11 cellular contexts compared by ENCODE assay signal in the genomic region with DNA sequence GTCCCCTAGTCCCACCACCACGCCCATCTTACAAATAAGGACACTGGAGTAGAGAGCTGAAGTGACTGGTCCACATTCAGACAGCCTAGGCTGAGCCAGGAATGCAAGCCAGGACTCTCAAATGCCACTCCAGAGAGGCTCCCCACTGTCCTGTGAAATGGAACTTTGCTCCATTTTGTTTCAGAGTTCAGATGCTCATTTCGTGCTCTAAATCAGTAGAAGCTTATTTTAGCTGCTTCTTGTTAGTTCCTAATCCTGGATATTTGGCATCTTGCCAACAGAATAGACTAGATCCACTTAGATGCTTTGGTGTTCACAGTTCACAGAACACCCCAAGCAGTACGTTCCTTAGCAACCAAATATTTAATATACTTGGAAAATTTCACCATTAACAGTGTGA. TPM values are rescaled to one million over a fixed set of nuclear protein-coding genes. Genes with fewer than 3 reads are reported as not detected.
DNase-seq lines count a peak whose midpoint lies in the region; ATAC-seq and TF ChIP-seq lines count a peak whose summit lies in the region.
"Had no signal": no experiment of that assay in that cellular context is flagged by ENCODE, and none has a peak within 500 bp of the region (broad histone marks: within the 10 kb centered on the region; RNA-seq: fewer than 3 reads in every experiment).

No MANE protein-coding gene starts in this region.

- H3K9me3 ChIP-seq in heart left ventricle (no peaks in the 10 kb centered on the region), sigmoid colon (no peaks in the 10 kb centered on the region)

- no peaks in the 10 kb centered on the region for H3K27me3 Mint-ChIP-seq in HFFc6 (ENCODE audit: insufficient read depth)
- no peaks in the 10 kb centered on the region for H3K27me3 Mint-ChIP-seq in activated T-helper 17 cell treated with anti-CD3 and anti-CD28 coated beads, Interleukin-2, amount 50 U/mL, for 72 hours
- H3K27me3 Mint-ChIP-seq in activated naive CD8-positive, alpha-beta T cell treated with anti-CD3 and anti-CD28 coated beads for 36 hours, result no peaks in the 10 kb centered on the region
- H3K27me3 Mint-ChIP-seq: activated CD8-positive, alpha-beta T cell treated with anti-CD3 and anti-CD28 coated beads for 36 hours; stimulated activated memory B cell treated with anti-CD40 and anti-IgM and Interleukin-4, amounts not matched to agents 10 μg/mL and 1 μg/mL and 100 μg/mL, for 72 hours had no signal

- intact Hi-C loops in heart left ventricle (cut with DNase I), result no loop called here
- intact Hi-C loops in sigmoid colon (cut with DNase I), result no loop called here

- H3K27ac ChIP-seq in heart left ventricle (peak overlapping the region in 7 of 12 donors; percentile 1 to 69 (median 31)), sigmoid colon (peak overlapping the region; percentile 34 to 74 (median 68))

- H3K27ac Mint-ChIP-seq in HFFc6, result no peak overlapping the region
- peak overlapping the region; percentile 38 for H3K27ac Mint-ChIP-seq in activated T-helper 17 cell treated with anti-CD3 and anti-CD28 coated beads, Interleukin-2, amount 50 U/mL, for 72 hours
- H3K27ac Mint-ChIP-seq in activated naive CD8-positive, alpha-beta T cell treated with anti-CD3 and anti-CD28 coated beads for 36 hours, result no peak overlapping the region
- H3K27ac Mint-ChIP-seq: activated CD8-positive, alpha-beta T cell treated with anti-CD3 and anti-CD28 coated beads for 36 hours; stimulated activated memory B cell treated with anti-CD40 and anti-IgM and Interleukin-4, amounts not matched to agents 10 μg/mL and 1 μg/mL and 100 μg/mL, for 72 hours had no signal

- WGBS in heart left ventricle, 4 donors, result 39 to 44% (median 40%) methylated on average over 3 of the region's 3 CpGs
- 69 to 74% methylated on average over 3 of the region's 3 CpGs for WGBS in sigmoid colon, 2 donors

- no peak for ATAC-seq in activated T-helper 17 cell treated with anti-CD3 and anti-CD28 coated beads, Interleukin-2, amount 50 U/mL, for 72 hours (replicated peaks)
- ATAC-seq in heart left ventricle, result peak; percentile 61 to 84 (median 74)
- ATAC-seq: activated CD8-positive, alpha-beta T cell treated with anti-CD3 and anti-CD28 coated beads for 36 hours; stimulated activated memory B cell treated with anti-CD40 and anti-IgM and Interleukin-4, amounts not matched to agents 10 μg/mL and 1 μg/mL and 100 μg/mL, for 72 hours had no signal

- H3K27me3 ChIP-seq in heart left ventricle (no peaks in the 10 kb centered on the region), sigmoid colon (no peaks in the 10 kb centered on the region)

- H3K36me3 ChIP-seq in heart left ventricle (peaks cover 0 to 40% (median 26%) of the 10 kb centered on the region in 9 donors), sigmoid colon (peaks cover 0 to 21% (median 15%) of the 10 kb centered on the region in 4 donors)

- TF ChIP-seq EP300 in sigmoid colon (IDR thresholded peaks at IDR 0.05), result no peak

- H3K4me1 ChIP-seq in heart left ventricle (peaks cover 0 to 22% (median 3%) of the 10 kb centered on the region in 12 donors), sigmoid colon (peaks cover 0 to 31% (median 18%) of the 10 kb centered on the region in 4 donors)

- H3K4me1 Mint-ChIP-seq in HFFc6 (ENCODE audit: low read depth), result no peaks in the 10 kb centered on the region
- no peaks in the 10 kb centered on the region for H3K4me1 Mint-ChIP-seq in activated T-helper 17 cell treated with anti-CD3 and anti-CD28 coated beads, Interleukin-2, amount 50 U/mL, for 72 hours
- no peaks in the 10 kb centered on the region for H3K4me1 Mint-ChIP-seq in activated naive CD8-positive, alpha-beta T cell treated with anti-CD3 and anti-CD28 coated beads for 36 hours
- H3K4me1 Mint-ChIP-seq: stimulated activated memory B cell treated with anti-CD40 and anti-IgM and Interleukin-4, amounts not matched to agents 10 μg/mL and 1 μg/mL and 100 μg/mL, for 72 hours had no signal

- TF ChIP-seq POLR2A in heart left ventricle (IDR thresholded peaks at IDR 0.05) (no peak), sigmoid colon (IDR thresholded peaks at IDR 0.05) (no peak)

- H3K4me3 Mint-ChIP-seq in HFFc6, result no peak overlapping the region
- H3K4me3 Mint-ChIP-seq in activated T-helper 17 cell treated with anti-CD3 and anti-CD28 coated beads, Interleukin-2, amount 50 U/mL, for 72 hours, result no peak overlapping the region
- H3K4me3 Mint-ChIP-seq in activated naive CD8-positive, alpha-beta T cell treated with anti-CD3 and anti-CD28 coated beads for 36 hours, result no peak overlapping the region
- H3K4me3 Mint-ChIP-seq: activated CD8-positive, alpha-beta T cell treated with anti-CD3 and anti-CD28 coated beads for 36 hours; stimulated activated memory B cell treated with anti-CD40 and anti-IgM and Interleukin-4, amounts not matched to agents 10 μg/mL and 1 μg/mL and 100 μg/mL, for 72 hours had no signal

- no peaks in the 10 kb centered on the region for H3K9me3 Mint-ChIP-seq in HFFc6
- H3K9me3 Mint-ChIP-seq in activated T-helper 17 cell treated with anti-CD3 and anti-CD28 coated beads, Interleukin-2, amount 50 U/mL, for 72 hours, result no peaks in the 10 kb centered on the region
- H3K9me3 Mint-ChIP-seq in activated naive CD8-positive, alpha-beta T cell treated with anti-CD3 and anti-CD28 coated beads for 36 hours, result no peaks in the 10 kb centered on the region
- H3K9me3 Mint-ChIP-seq: activated CD8-positive, alpha-beta T cell treated with anti-CD3 and anti-CD28 coated beads for 36 hours; stimulated activated memory B cell treated with anti-CD40 and anti-IgM and Interleukin-4, amounts not matched to agents 10 μg/mL and 1 μg/mL and 100 μg/mL, for 72 hours had no signal

- peaks cover 26% of the 10 kb centered on the region for H3K36me3 Mint-ChIP-seq in HFFc6 (ENCODE audit: low read depth)
- H3K36me3 Mint-ChIP-seq in activated T-helper 17 cell treated with anti-CD3 and anti-CD28 coated beads, Interleukin-2, amount 50 U/mL, for 72 hours (ENCODE audit: low read depth), result peaks cover 54% of the 10 kb centered on the region
- peaks cover 18% of the 10 kb centered on the region for H3K36me3 Mint-ChIP-seq in activated naive CD8-positive, alpha-beta T cell treated with anti-CD3 and anti-CD28 coated beads for 36 hours

- DNase-seq in HFFc6 (peak; percentile 13), heart left ventricle (no peak), sigmoid colon (no peak), COR-L47 (lab: John Stamatoyannopoulos, UW) (no peak), dedifferentiated amniotic fluid mesenchymal stem cell (ENCODE audit: extremely low spot score) (no peak)
- DNase-seq in activated naive CD8-positive, alpha-beta T cell treated with anti-CD3 and anti-CD28 coated beads for 36 hours, result no peak
- DNase-seq: activated CD8-positive, alpha-beta T cell treated with anti-CD3 and anti-CD28 coated beads for 36 hours; anterior cingulate cortex had no signal

- TF ChIP-seq CTCF in HFFc6 (IDR thresholded peaks at IDR 0.05) (no peak), heart left ventricle (IDR thresholded peaks at IDR 0.05) (no peak), sigmoid colon (IDR thresholded peaks at IDR 0.05) (no peak)

- H3K4me3 ChIP-seq in heart left ventricle, result no peak overlapping the region
- H3K4me3 ChIP-seq in sigmoid colon, result no peak overlapping the region

RNA-seq across cellular contexts. Expression of gene MMP21, which starts 7.4 kb away (rescaled TPM):
- total RNA-seq in HFFc6 (2021; fragmentation: NEBNext Ultra II Directional; extraction: Animal tissue kit (Norgen Biotek cat#: 25700)), result not detected
- total RNA-seq in activated T-helper 17 cell treated with anti-CD3 and anti-CD28 coated beads, Interleukin-2, amount 50 U/mL, for 72 hours, result not detected
- total RNA-seq in heart left ventricle (under 1 TPM in 2 of 9 donors, not detected in 7; 0.09 to 0.25 TPM), sigmoid colon (under 1 TPM in 1 of 4 donors, not detected in 3; 0.33 TPM)
- polyA plus RNA-seq in heart left ventricle (under 1 TPM in 1 of 2 donors, not detected in 1; 0.11 TPM), sigmoid colon (under 1 TPM in 1 of 3 donors, not detected in 2; 0.07 TPM)
- not detected for total RNA-seq in activated naive CD8-positive, alpha-beta T cell treated with anti-CD3 and anti-CD28 coated beads for 36 hours
- total RNA-seq: activated CD8-positive, alpha-beta T cell treated with anti-CD3 and anti-CD28 coated beads for 36 hours; SK-MEL-5 had no signal

RNA-seq across cellular contexts. Expression of gene EDRF1, which starts 48.7 kb away (rescaled TPM):
- total RNA-seq in HFFc6 (2021; fragmentation: NEBNext Ultra II Directional; extraction: Animal tissue kit (Norgen Biotek cat#: 25700)), result 10 to 100 TPM; 19.0 to 21.9 (median 20.2) TPM
- total RNA-seq in activated T-helper 17 cell treated with anti-CD3 and anti-CD28 coated beads, Interleukin-2, amount 50 U/mL, for 72 hours, result 10 to 100 TPM; 35.9 to 38.0 TPM
- 10 to 100 TPM in 4 of 9 donors, 1 to 10 TPM in 5; 6.9 to 13.9 (median 9.8) TPM for total RNA-seq in heart left ventricle
- 10 to 100 TPM in 1 of 2 donors, 1 to 10 TPM in 1; 8.7 to 10.0 TPM for polyA plus RNA-seq in heart left ventricle
- total RNA-seq in sigmoid colon, result 10 to 100 TPM; 16.1 to 20.8 (median 18.4) TPM
- polyA plus RNA-seq in sigmoid colon, result 10 to 100 TPM in 1 of 3 donors, 1 to 10 TPM in 2; 3.7 to 13.2 (median 5.4) TPM
- 10 to 100 TPM; 28.1 to 30.6 TPM for total RNA-seq in activated naive CD8-positive, alpha-beta T cell treated with anti-CD3 and anti-CD28 coated beads for 36 hours

RNA-seq across cellular contexts. Expression of gene UROS, which starts 54.8 kb away (rescaled TPM):
- 100 to 1,000 TPM in 1 of 6 experiments, 10 to 100 TPM in 5; 84.9 to 102 (median 91.4) TPM for total RNA-seq in HFFc6 (2021; fragmentation: NEBNext Ultra II Directional; extraction: Animal tissue kit (Norgen Biotek cat#: 25700))
- total RNA-seq in activated T-helper 17 cell treated with anti-CD3 and anti-CD28 coated beads, Interleukin-2, amount 50 U/mL, for 72 hours, result 10 to 100 TPM; 23.0 to 41.1 TPM
- total RNA-seq in heart left ventricle (10 to 100 TPM; 50.5 to 81.4 (median 68.5) TPM), sigmoid colon (10 to 100 TPM; 26.3 to 46.7 (median 36.8) TPM)
- polyA plus RNA-seq in heart left ventricle (10 to 100 TPM; 38.3 to 75.3 TPM), sigmoid colon (10 to 100 TPM; 26.1 to 35.4 (median 28.5) TPM)
- total RNA-seq in activated naive CD8-positive, alpha-beta T cell treated with anti-CD3 and anti-CD28 coated beads for 36 hours, result 10 to 100 TPM; 48.4 to 50.1 TPM

RNA-seq across cellular contexts. Expression of gene BCCIP, which starts 55.1 kb away (rescaled TPM):
- total RNA-seq in HFFc6 (2021; fragmentation: NEBNext Ultra II Directional; extraction: Animal tissue kit (Norgen Biotek cat#: 25700)), result 10 to 100 TPM; 70.7 to 92.4 (median 88.0) TPM
- 100 to 1,000 TPM in 1 of 2 donors, 10 to 100 TPM in 1; 58.6 to 116 TPM for total RNA-seq in activated T-helper 17 cell treated with anti-CD3 and anti-CD28 coated beads, Interleukin-2, amount 50 U/mL, for 72 hours
- total RNA-seq in heart left ventricle (10 to 100 TPM; 31.3 to 62.2 (median 44.4) TPM), sigmoid colon (10 to 100 TPM; 37.7 to 54.9 (median 45.8) TPM)
- polyA plus RNA-seq in heart left ventricle (10 to 100 TPM; 72.6 to 81.0 TPM), sigmoid colon (10 to 100 TPM; 46.8 to 61.4 (median 52.7) TPM)
- total RNA-seq in activated naive CD8-positive, alpha-beta T cell treated with anti-CD3 and anti-CD28 coated beads for 36 hours, result 100 to 1,000 TPM; 156 to 158 TPM
